Comparison of ENCODE assay signal across 7 cellular contexts in genomic region chr12:119044094-119044493, GRCh38.
"Had no signal": no experiment of that assay in that cellular context is flagged by ENCODE, and none has a peak within 500 bp of the region (broad histone marks: within the 10 kb centered on the region; RNA-seq: fewer than 3 reads in every experiment).

No MANE protein-coding gene starts in this region.

- H3K36me3 ChIP-seq: HAP-1 had no signal

- H3K9me3 ChIP-seq: HAP-1 had no signal

- DNase-seq: GM23248, GOT3, H7, HFFc6, KBM-7 had no signal

- H3K4me3 ChIP-seq: GM23248, HAP-1 had no signal

- H3K27ac ChIP-seq: GM23248, HL-60 had no signal
